ENCODE assay signal across 9 cellular contexts in the genomic region with DNA sequence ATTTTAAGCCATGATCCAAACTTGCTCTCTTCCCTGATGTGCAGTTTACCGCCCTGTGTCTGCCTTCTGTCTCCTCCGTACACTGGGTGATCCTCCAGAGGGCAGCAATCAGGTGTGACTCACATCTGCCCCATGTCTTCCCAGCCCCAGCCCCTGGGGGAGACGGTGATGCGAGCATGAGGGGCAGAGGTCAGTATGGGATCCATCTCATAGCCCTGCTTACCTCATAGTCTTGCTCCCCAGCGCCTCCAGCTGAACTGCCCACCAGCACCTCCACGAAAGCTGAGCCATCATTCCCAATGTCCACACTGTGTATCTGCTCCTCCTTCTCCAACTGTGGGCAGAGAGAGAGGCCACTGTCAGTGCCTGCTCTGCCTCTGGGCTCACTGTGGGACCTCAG. TPM values are rescaled to one million over a fixed set of nuclear protein-coding genes. Genes with fewer than 3 reads are reported as not detected.
A peak's percentile ranks its signal among the peaks of the same experiment; 100 is the strongest.
DNase-seq lines count a peak whose midpoint lies in the region; ATAC-seq and TF ChIP-seq lines count a peak whose summit lies in the region.
"Had no signal": no experiment of that assay in that cellular context is flagged by ENCODE, and none has a peak within 500 bp of the region (broad histone marks: within the 10 kb centered on the region; RNA-seq: fewer than 3 reads in every experiment).

No MANE protein-coding gene starts in this region.

- ATAC-seq in activated B cell treated with CpG ODN at 0.5 μM for 24 hours (ENCODE audit: low read depth): no peak
- no peak for ATAC-seq in HG03196 (IDR thresholded peaks at IDR 0.05; ENCODE audit: unreplicated experiment)
- ATAC-seq in omental fat pad (ENCODE audit: low FRiP score): no peak
- no peak for ATAC-seq in GM19324 (IDR thresholded peaks at IDR 0.05; ENCODE audit: low FRiP score, unreplicated experiment)

- no peaks in the 10 kb centered on the region for H3K9me3 ChIP-seq in BE2C

- H3K4me3 ChIP-seq in BE2C (ENCODE audit: low read depth, low read length): no peak overlapping the region

- H3K27me3 Mint-ChIP-seq in activated B cell treated with CpG ODN at 0.5 μM for 24 hours: no peaks in the 10 kb centered on the region

- H3K4me3 Mint-ChIP-seq in activated B cell treated with CpG ODN at 0.5 μM for 24 hours: no peak overlapping the region

- H3K4me1 Mint-ChIP-seq in activated B cell treated with CpG ODN at 0.5 μM for 24 hours: peaks cover 56% of the 10 kb centered on the region

- DNase-seq in BE2C (no peak), HEK293T (ENCODE audit: extremely low spot score) (peak; percentile 21), activated B cell treated with CpG ODN at 0.5 μM for 24 hours (no peak), iris pigment epithelial cell (ENCODE audit: low read depth) (peak; percentile 43), omental fat pad (ENCODE audit: low spot score) (no peak)
- no peak for DNase-seq in activated CD4-positive, CD25-positive, alpha-beta regulatory T cell treated with anti-CD3 and anti-CD28 coated beads, Interleukin-2, amount 50 U/mL, for 72 hours
- DNase-seq: NCI-H1436 treated with DMSO at 0.1 percent for 48 hours had no signal

- no peaks in the 10 kb centered on the region for H3K4me1 ChIP-seq in BE2C

- POLR2A ChIA-PET in HEK293T (lab: Yijun Ruan, JAX) (interaction anchor here (0.7 kb wide), 1 partner anchor 35 kb away, joined by 3 read pairs; a partner anchor contains a TSS), activated B cell treated with CpG ODN at 0.5 μM for 24 hours (lab: Charles Lee) (interaction anchor here (0.7 to 1.2 kb wide), 2 partner anchors 27 to 34 kb away, joined by 3 to 4 read pairs; no protein-coding TSS in a partner anchor)

- H3K36me3 ChIP-seq in BE2C: no peaks in the 10 kb centered on the region; the same call in 1 of the 2 replicates

- intact Hi-C loops in activated B cell treated with CpG ODN at 0.5 μM for 24 hours (cut with micrococcal nuclease): loop anchor here (10.0 kb wide), 1 partner anchor 224 kb away; a partner anchor contains a TSS

- H3K27ac Mint-ChIP-seq in activated B cell treated with CpG ODN at 0.5 μM for 24 hours: peak overlapping the region; percentile 93

- CTCF ChIA-PET in HEK293T (lab: Yijun Ruan, JAX): no interaction called here
- CTCF ChIA-PET in activated B cell treated with CpG ODN at 0.5 μM for 24 hours (lab: Charles Lee): interaction anchor here (1.0 kb wide), 1 partner anchor 114 kb away, joined by 3 read pairs; no protein-coding TSS in a partner anchor

- H3K36me3 Mint-ChIP-seq in activated B cell treated with CpG ODN at 0.5 μM for 24 hours (ENCODE audit: low read depth): peaks cover 26% of the 10 kb centered on the region

- peak; percentile 10; the same call in 1 of the 2 replicates for TF ChIP-seq CTCF in BE2C (IDR thresholded peaks at IDR 0.05; ENCODE audit: low read depth, low read length)
- TF ChIP-seq CTCF in activated B cell treated with CpG ODN at 0.5 μM for 24 hours (IDR thresholded peaks at IDR 0.05): no peak
- no peak for TF ChIP-seq CTCF in omental fat pad (IDR thresholded peaks at IDR 0.05)

- no peaks in the 10 kb centered on the region for H3K27me3 ChIP-seq in BE2C

- H3K9me3 Mint-ChIP-seq in activated B cell treated with CpG ODN at 0.5 μM for 24 hours: no peaks in the 10 kb centered on the region

TF ChIP-seq in HEK293T, 16 proteins besides CTCF, POLR2A, EP300 and RAD21:
- no peak for TF ChIP-seq FOXA1 (IDR thresholded peaks at IDR 0.05)
- TF ChIP-seq SUZ12 (IDR thresholded peaks at IDR 0.05): no peak
- no peak for TF ChIP-seq SP1 (IDR thresholded peaks at IDR 0.05)
- TF ChIP-seq, protein P1, sequence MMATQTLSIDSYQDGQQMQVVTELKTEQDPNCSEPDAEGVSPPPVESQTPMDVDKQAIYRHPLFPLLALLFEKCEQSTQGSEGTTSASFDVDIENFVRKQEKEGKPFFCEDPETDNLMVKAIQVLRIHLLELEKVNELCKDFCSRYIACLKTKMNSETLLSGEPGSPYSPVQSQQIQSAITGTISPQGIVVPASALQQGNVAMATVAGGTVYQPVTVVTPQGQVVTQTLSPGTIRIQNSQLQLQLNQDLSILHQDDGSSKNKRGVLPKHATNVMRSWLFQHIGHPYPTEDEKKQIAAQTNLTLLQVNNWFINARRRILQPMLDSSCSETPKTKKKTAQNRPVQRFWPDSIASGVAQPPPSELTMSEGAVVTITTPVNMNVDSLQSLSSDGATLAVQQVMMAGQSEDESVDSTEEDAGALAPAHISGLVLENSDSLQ (IDR thresholded peaks at IDR 0.05): no peak
- no peak for TF ChIP-seq CTBP1 (IDR thresholded peaks at IDR 0.05; ENCODE audit: borderline replicate concordance)
- no peak for TF ChIP-seq HDGF (IDR thresholded peaks at IDR 0.05; ENCODE audit: borderline replicate concordance)
- no peak for TF ChIP-seq LEF1 (IDR thresholded peaks at IDR 0.05; ENCODE audit: borderline replicate concordance)
- no peak for TF ChIP-seq ZNF384 (IDR thresholded peaks at IDR 0.05)
- TF ChIP-seq ARNT (IDR thresholded peaks at IDR 0.05): no peak
- no peak for TF ChIP-seq FOXM1 (IDR thresholded peaks at IDR 0.05; ENCODE audit: borderline replicate concordance)
- TF ChIP-seq NFRKB (IDR thresholded peaks at IDR 0.05): no peak
- no peak for TF ChIP-seq FOXK2 (IDR thresholded peaks at IDR 0.05)
- TF ChIP-seq TARDBP (IDR thresholded peaks at IDR 0.05): no peak
- TF ChIP-seq L3MBTL2 (conservative IDR thresholded peaks at IDR 0.05): no peak
- TF ChIP-seq ELF4 (IDR thresholded peaks at IDR 0.05): no peak

RNA-seq across cellular contexts. Expression of a gene that starts 14.6 kb away (rescaled TPM):
- polyA plus RNA-seq in BE2C (2012; ENCODE audit: insufficient read depth, insufficient read length, low read depth): 17.7 TPM
- total RNA-seq in activated B cell treated with CpG ODN at 0.5 μM for 24 hours: 31.9 and 34.5 TPM in 2 replicates
- total RNA-seq in omental fat pad: 10 to 100 TPM; 13.0 to 24.1 (median 15.8) TPM

RNA-seq across cellular contexts. Expression of a gene that starts 14.9 kb away (rescaled TPM):
- 0.37 TPM for polyA plus RNA-seq in BE2C (2012; ENCODE audit: insufficient read depth, insufficient read length, low read depth)
- total RNA-seq in activated B cell treated with CpG ODN at 0.5 μM for 24 hours: 1.9 and 2.1 TPM in 2 replicates
- total RNA-seq in omental fat pad: 10 to 100 TPM in 2 of 4 donors, 1 to 10 TPM in 2; 3.8 to 18.4 (median 8.6) TPM

RNA-seq across cellular contexts. Expression of a gene that starts 27.7 kb away (rescaled TPM):
- polyA plus RNA-seq in BE2C (2012; ENCODE audit: insufficient read depth, insufficient read length, low read depth): 2.0 TPM
- 1.9 and 3.4 TPM in 2 replicates for total RNA-seq in activated B cell treated with CpG ODN at 0.5 μM for 24 hours
- under 1 TPM in 1 of 4 donors, not detected in 3; 0.47 TPM for total RNA-seq in omental fat pad

RNA-seq across cellular contexts. Expression of a gene that starts 33.7 kb away (rescaled TPM):
- polyA plus RNA-seq in BE2C (2012; ENCODE audit: insufficient read depth, insufficient read length, low read depth): 12.9 TPM
- total RNA-seq in activated B cell treated with CpG ODN at 0.5 μM for 24 hours (16.3 and 16.7 TPM in 2 replicates), omental fat pad (10 to 100 TPM; 32.4 to 52.3 (median 41.3) TPM)

RNA-seq across cellular contexts. Expression of a gene that starts 35.2 kb away (rescaled TPM):
- 12.9 TPM for polyA plus RNA-seq in BE2C (2012; ENCODE audit: insufficient read depth, insufficient read length, low read depth)
- total RNA-seq in activated B cell treated with CpG ODN at 0.5 μM for 24 hours: 13.1 and 14.1 TPM in 2 replicates
- 10 to 100 TPM; 14.4 to 24.0 (median 17.6) TPM for total RNA-seq in omental fat pad

Comparison
In these comparisons a context has a peak if more than half of its experiments do, and no peak if none do; other contexts are left out.
1. DNase-seq: peak in HEK293T (single experiment) and iris pigment epithelial cell (single experiment); none in BE2C (single experiment), activated B cell treated with CpG ODN at 0.5 μM for 24 hours (single experiment), activated CD4-positive, CD25-positive, alpha-beta regulatory T cell treated with anti-CD3 and anti-CD28 coated beads, Interleukin-2, amount 50 U/mL, for 72 hours (single experiment) and omental fat pad (single experiment).